In genomic region chr15:69524296-69524695, GRCh38 we compare ENCODE assay signal across 21 cellular contexts.
A peak's percentile ranks its signal among the peaks of the same experiment; 100 is the strongest.
DNase-seq lines count a peak whose midpoint lies in the region; ATAC-seq, FAIRE-seq and TF ChIP-seq lines count a peak whose summit lies in the region.
"Had no signal": no experiment of that assay in that cellular context is flagged by ENCODE, and none has a peak within 500 bp of the region (broad histone marks: within the 10 kb centered on the region; RNA-seq: fewer than 3 reads in every experiment).

No MANE protein-coding gene starts in this region.

- H4K20me1 ChIP-seq in osteoblast (ENCODE audit: insufficient read depth, low read length), result no peaks in the 10 kb centered on the region

- no peaks in the 10 kb centered on the region for H3K79me2 ChIP-seq in osteoblast (ENCODE audit: insufficient read depth, low read length)

- peaks cover 9% of the 10 kb centered on the region for H3K4me1 ChIP-seq in RWPE2 (ENCODE audit: insufficient read depth, poor library complexity, severe bottlenecking)
- H3K4me1 ChIP-seq in gastroesophageal sphincter, result no peaks in the 10 kb centered on the region
- H3K4me1 ChIP-seq in osteoblast (ENCODE audit: insufficient read depth, low read length), result no peaks in the 10 kb centered on the region
- H3K4me1 ChIP-seq: esophagus squamous epithelium, pancreas had no signal

- H3K27me3 ChIP-seq in RWPE2 (ENCODE audit: insufficient read depth, poor library complexity, severe bottlenecking) (no peaks in the 10 kb centered on the region), gastroesophageal sphincter (no peaks in the 10 kb centered on the region), osteoblast (ENCODE audit: insufficient read depth, low read length) (peaks cover 32% of the 10 kb centered on the region)
- H3K27me3 ChIP-seq: pancreas had no signal

- intact Hi-C loops in activated naive CD4-positive, alpha-beta T cell treated with anti-CD3 and anti-CD28 coated beads for 36 hours (cut with micrococcal nuclease), result loop anchor here (5.0 kb wide), 1 partner anchor 943 kb away; no protein-coding TSS in a partner anchor

- H3K27ac ChIP-seq in RWPE2 (ENCODE audit: poor library complexity, severe bottlenecking) (no peak overlapping the region), gastroesophageal sphincter (peak overlapping the region in 3 of 4 donors; percentile 30 to 49 (median 32)), osteoblast (ENCODE audit: low read depth, low read length) (no peak overlapping the region)
- H3K27ac ChIP-seq: esophagus squamous epithelium, pancreas, PC-9, SK-N-MC had no signal

- no peaks in the 10 kb centered on the region for H3K36me3 Mint-ChIP-seq in activated naive CD4-positive, alpha-beta T cell treated with anti-CD3 and anti-CD28 coated beads for 36 hours (ENCODE audit: low read depth)
- H3K36me3 Mint-ChIP-seq: memory B cell; naive thymus-derived CD8-positive, alpha-beta T cell had no signal

- H3K4me2 ChIP-seq in osteoblast (ENCODE audit: insufficient read depth, low read length), result no peak overlapping the region
- H3K4me2 ChIP-seq: PC-9 had no signal

- H3K36me3 ChIP-seq in RWPE2 (ENCODE audit: low read depth) (no peaks in the 10 kb centered on the region), gastroesophageal sphincter (no peaks in the 10 kb centered on the region), osteoblast (ENCODE audit: insufficient read depth, low read length) (no peaks in the 10 kb centered on the region)
- H3K36me3 ChIP-seq: esophagus squamous epithelium, pancreas had no signal

- TF ChIP-seq POLR2A in gastroesophageal sphincter (IDR thresholded peaks at IDR 0.05), result no peak

- no peak for ATAC-seq in RWPE2 (ENCODE audit: low read depth)
- no peak for ATAC-seq in gastroesophageal sphincter
- ATAC-seq: activated naive CD8-positive, alpha-beta T cell treated with anti-CD3 and anti-CD28 coated beads, Interleukin-2, amount 50 U/mL, for 24 hours; effector memory CD8-positive, alpha-beta T cell; naive thymus-derived CD8-positive, alpha-beta T cell had no signal

- no peaks in the 10 kb centered on the region for H3K4me1 Mint-ChIP-seq in activated naive CD4-positive, alpha-beta T cell treated with anti-CD3 and anti-CD28 coated beads for 36 hours (ENCODE audit: low read depth)

- no peak for FAIRE-seq in RCC 7860 (lab: Jason Lieb, UNC)
- FAIRE-seq: K562, pancreas had no signal

- CTCF ChIA-PET in activated naive CD4-positive, alpha-beta T cell treated with anti-CD3 and anti-CD28 coated beads for 36 hours (lab: Charles Lee), result interaction anchor here (0.6 to 1.0 kb wide), 3 partner anchors 14 to 226 kb away, joined by 3 read pairs; no protein-coding TSS in a partner anchor

- no peak overlapping the region for H3K27ac Mint-ChIP-seq in activated naive CD4-positive, alpha-beta T cell treated with anti-CD3 and anti-CD28 coated beads for 36 hours
- H3K27ac Mint-ChIP-seq: activated naive CD8-positive, alpha-beta T cell treated with anti-CD3 and anti-CD28 coated beads, Interleukin-2, amount 50 U/mL, for 24 hours; effector memory CD8-positive, alpha-beta T cell; memory B cell; naive thymus-derived CD8-positive, alpha-beta T cell had no signal

- H2AFZ ChIP-seq in osteoblast (ENCODE audit: low read length), result no peak overlapping the region
- H2AFZ ChIP-seq: PC-9 had no signal

- H3K9me3 Mint-ChIP-seq in activated naive CD4-positive, alpha-beta T cell treated with anti-CD3 and anti-CD28 coated beads for 36 hours, result no peaks in the 10 kb centered on the region
- H3K9me3 Mint-ChIP-seq: activated naive CD8-positive, alpha-beta T cell treated with anti-CD3 and anti-CD28 coated beads, Interleukin-2, amount 50 U/mL, for 24 hours; effector memory CD8-positive, alpha-beta T cell; memory B cell; naive thymus-derived CD8-positive, alpha-beta T cell had no signal

- no peak for TF ChIP-seq EP300 in gastroesophageal sphincter (IDR thresholded peaks at IDR 0.05)

- TF ChIP-seq CTCF in RWPE2 (IDR thresholded peaks at IDR 0.05; ENCODE audit: poor library complexity, severe bottlenecking), result no peak
- no peak for TF ChIP-seq CTCF in gastroesophageal sphincter (IDR thresholded peaks at IDR 0.05)
- TF ChIP-seq CTCF in osteoblast (IDR thresholded peaks at IDR 0.05; ENCODE audit: extremely low read depth, low read depth, low read length), result no peak
- no peak for TF ChIP-seq CTCF in foreskin fibroblast (IDR thresholded peaks at IDR 0.05; ENCODE audit: low read depth, low read length)

- H3K4me3 ChIP-seq in RWPE2 (ENCODE audit: severe bottlenecking) (no peak overlapping the region), gastroesophageal sphincter (no peak overlapping the region), osteoblast (ENCODE audit: insufficient read depth, low read length) (no peak overlapping the region), foreskin fibroblast (ENCODE audit: low read depth in 1 of 2, low read length in 2 of 2) (no peak overlapping the region)
- H3K4me3 ChIP-seq: esophagus squamous epithelium, K562, pancreas, PC-9, SK-N-MC had no signal

- no peak overlapping the region for H3K4me3 Mint-ChIP-seq in activated naive CD4-positive, alpha-beta T cell treated with anti-CD3 and anti-CD28 coated beads for 36 hours
- H3K4me3 Mint-ChIP-seq: activated naive CD8-positive, alpha-beta T cell treated with anti-CD3 and anti-CD28 coated beads, Interleukin-2, amount 50 U/mL, for 24 hours; effector memory CD8-positive, alpha-beta T cell; memory B cell; naive thymus-derived CD8-positive, alpha-beta T cell had no signal

- DNase-seq in ELF-1 (ENCODE audit: low read depth, low spot score), result peak; percentile 51
- peak; percentile 42 for DNase-seq in RWPE2 (ENCODE audit: low spot score)
- DNase-seq in osteoblast (ENCODE audit: insufficient read length, low spot score, missing footprints), result peak; percentile 48
- DNase-seq in activated naive CD4-positive, alpha-beta T cell treated with anti-CD3 and anti-CD28 coated beads for 36 hours, result no peak
- no peak for DNase-seq in activated T-cell treated with anti-CD3 and anti-CD28 coated beads, Interleukin-2, amount 50 U/mL, for 48 hours
- DNase-seq in foreskin fibroblast, result no peak
- DNase-seq in RCC 7860 (ENCODE audit: low spot score), result no peak
- DNase-seq: activated CD4-positive, alpha-beta T cell treated with anti-CD3 and anti-CD28 coated beads, Interleukin-2, amount 50 U/mL, for 1 hour; activated naive CD8-positive, alpha-beta T cell treated with anti-CD3 and anti-CD28 coated beads, Interleukin-2, amount 50 U/mL, for 24 hours; effector memory CD8-positive, alpha-beta T cell; esophagus squamous epithelium; naive thymus-derived CD8-positive, alpha-beta T cell; NCI-H187; NCI-H748 treated with DMSO at 0.1 percent for 48 hours; pancreas; PC-9; T-helper 2 cell had no signal

- WGBS in gastroesophageal sphincter (ENCODE audit: low coverage in 1 of 2), 2 donors, result 58 to 76% methylated on average over 4 to 6 of the region's 6 CpGs

- peaks cover 2% of the 10 kb centered on the region for H3K27me3 Mint-ChIP-seq in activated naive CD4-positive, alpha-beta T cell treated with anti-CD3 and anti-CD28 coated beads for 36 hours (ENCODE audit: low read depth)

- H3K9me3 ChIP-seq in RWPE2 (ENCODE audit: severe bottlenecking), result no peaks in the 10 kb centered on the region
- H3K9me3 ChIP-seq in gastroesophageal sphincter, result no peaks in the 10 kb centered on the region
- peaks cover 3% of the 10 kb centered on the region for H3K9me3 ChIP-seq in osteoblast (ENCODE audit: low read depth, low read length)
- H3K9me3 ChIP-seq: esophagus squamous epithelium, pancreas had no signal

Comparison
In these comparisons a context has a peak if more than half of its experiments do, and no peak if none do; other contexts are left out.
1. DNase-seq: peak in ELF-1 (single experiment), RWPE2 (single experiment) and osteoblast (single experiment); none in activated naive CD4-positive, alpha-beta T cell treated with anti-CD3 and anti-CD28 coated beads for 36 hours (single experiment), activated T-cell treated with anti-CD3 and anti-CD28 coated beads, Interleukin-2, amount 50 U/mL, for 48 hours (0 of 2), foreskin fibroblast (0 of 2) and RCC 7860 (single experiment).
2. H3K27ac ChIP-seq: peak in gastroesophageal sphincter (3 of 4); none in RWPE2 (single experiment) and osteoblast (single experiment).